In genomic region chr2:103459302-103459701, GRCh38 we compare ENCODE assay signal across 19 cellular contexts.
DNase-seq lines count a peak whose midpoint lies in the region; TF ChIP-seq lines count a peak whose summit lies in the region.
"Had no signal": no experiment of that assay in that cellular context is flagged by ENCODE, and none has a peak within 500 bp of the region (broad histone marks: within the 10 kb centered on the region; RNA-seq: fewer than 3 reads in every experiment).

No MANE protein-coding gene starts in this region.

- peak; percentile 56 for TF ChIP-seq CTCF in epithelial cell of proximal tubule (conservative IDR thresholded peaks at IDR 0.05; ENCODE audit: low read depth, low read length)

- H3K4me3 ChIP-seq in epithelial cell of proximal tubule (ENCODE audit: low read depth, low read length) = no peak overlapping the region
- H3K4me3 ChIP-seq: left ventricle myocardium inferior, psoas muscle, SK-N-MC, tibial artery had no signal

- H3K27ac ChIP-seq in substantia nigra (ENCODE audit: low read depth, low read length, poor library complexity, severe bottlenecking) = no peak overlapping the region
- H3K27ac ChIP-seq: HL-60, left ventricle myocardium inferior, psoas muscle, SK-N-MC, tibial artery had no signal

- in situ Hi-C loops in ACHN (cut with HindIII; ENCODE audit: low pct_ligation_motif_present, low pct_unique_long_range_greater_than_20kb, low sequenced_read_pairs) = no loop called here

- peak; percentile 19 for DNase-seq in ACHN
- peak; percentile 27 for DNase-seq in DMS153 (lab: John Stamatoyannopoulos, UW)
- peak; percentile 57 for DNase-seq in NCI-H2171 treated with DMSO at 0.1 percent for 48 hours (lab: John Stamatoyannopoulos, UW)
- no peak for DNase-seq in epithelial cell of proximal tubule (ENCODE audit: low read depth)
- DNase-seq in substantia nigra (lab: John Stamatoyannopoulos, UW) = no peak
- DNase-seq in HCEC 1CT = no peak
- no peak for DNase-seq in NCI-H2107 (lab: John Stamatoyannopoulos, UW)
- DNase-seq in medulla oblongata (ENCODE audit: extremely low spot score) = no peak
- DNase-seq: activated B cell treated with CpG ODN at 0.5 μM for 24 hours; activated CD4-positive, alpha-beta T cell treated with anti-CD3 and anti-CD28 coated beads, Interleukin-2, amount 50 U/mL, for 48 hours; CD4-positive, alpha-beta memory T cell; cortex of kidney; left ventricle myocardium inferior; NCI-H2029 treated with DMSO at 0.1 percent for 48 hours; psoas muscle; stimulated activated naive CD4-positive, alpha-beta T cell; tibial artery had no signal

Comparison
In these comparisons a context has a peak if more than half of its experiments do, and no peak if none do; other contexts are left out.
1. DNase-seq: peak in ACHN (single experiment), DMS153 (single experiment) and NCI-H2171 treated with DMSO at 0.1 percent for 48 hours (single experiment); none in epithelial cell of proximal tubule (single experiment), substantia nigra (0 of 49), HCEC 1CT (single experiment), NCI-H2107 (single experiment) and medulla oblongata (single experiment).